In genomic region chr2:72927066-72927465, GRCh38 we compare ENCODE assay signal across 11 cellular contexts. TPM values are rescaled to one million over a fixed set of nuclear protein-coding genes. Genes with fewer than 3 reads are reported as not detected.
"Had no signal": no experiment of that assay in that cellular context is flagged by ENCODE, and none has a peak within 500 bp of the region (broad histone marks: within the 10 kb centered on the region; RNA-seq: fewer than 3 reads in every experiment).

No MANE protein-coding gene starts in this region.

- H2AFZ ChIP-seq: GM23248 had no signal

- H3K27ac ChIP-seq: GM23248, HL-60, KMS-11 had no signal

- DNase-seq: GM23248, HFFc6, Karpas-422, KBM-7 had no signal

- H3K9me3 Mint-ChIP-seq: HFFc6 had no signal

- H3K9me3 ChIP-seq: HAP-1 had no signal

- H3K4me3 Mint-ChIP-seq: HFFc6 had no signal

- H3K4me1 ChIP-seq: HAP-1 had no signal

- H3K9ac ChIP-seq: GM23248, KMS-11 had no signal

- ATAC-seq: HCT116 had no signal

- H3K36me3 ChIP-seq: HAP-1 had no signal

- H3K27ac Mint-ChIP-seq: HFFc6 had no signal

- FAIRE-seq: H1, H54 had no signal

- H3K4me3 ChIP-seq: GM23248, HAP-1 had no signal

- H3K4me2 ChIP-seq: KMS-11 had no signal

RNA-seq across cellular contexts. Expression of gene EMX1, which starts 9.7 kb away (rescaled TPM):
- total RNA-seq: GM23248, HFFc6, HT1080 had no signal
- polyA plus RNA-seq: GM23248 had no signal
